ENCODE assay signal across 8 cellular contexts in the genomic region with DNA sequence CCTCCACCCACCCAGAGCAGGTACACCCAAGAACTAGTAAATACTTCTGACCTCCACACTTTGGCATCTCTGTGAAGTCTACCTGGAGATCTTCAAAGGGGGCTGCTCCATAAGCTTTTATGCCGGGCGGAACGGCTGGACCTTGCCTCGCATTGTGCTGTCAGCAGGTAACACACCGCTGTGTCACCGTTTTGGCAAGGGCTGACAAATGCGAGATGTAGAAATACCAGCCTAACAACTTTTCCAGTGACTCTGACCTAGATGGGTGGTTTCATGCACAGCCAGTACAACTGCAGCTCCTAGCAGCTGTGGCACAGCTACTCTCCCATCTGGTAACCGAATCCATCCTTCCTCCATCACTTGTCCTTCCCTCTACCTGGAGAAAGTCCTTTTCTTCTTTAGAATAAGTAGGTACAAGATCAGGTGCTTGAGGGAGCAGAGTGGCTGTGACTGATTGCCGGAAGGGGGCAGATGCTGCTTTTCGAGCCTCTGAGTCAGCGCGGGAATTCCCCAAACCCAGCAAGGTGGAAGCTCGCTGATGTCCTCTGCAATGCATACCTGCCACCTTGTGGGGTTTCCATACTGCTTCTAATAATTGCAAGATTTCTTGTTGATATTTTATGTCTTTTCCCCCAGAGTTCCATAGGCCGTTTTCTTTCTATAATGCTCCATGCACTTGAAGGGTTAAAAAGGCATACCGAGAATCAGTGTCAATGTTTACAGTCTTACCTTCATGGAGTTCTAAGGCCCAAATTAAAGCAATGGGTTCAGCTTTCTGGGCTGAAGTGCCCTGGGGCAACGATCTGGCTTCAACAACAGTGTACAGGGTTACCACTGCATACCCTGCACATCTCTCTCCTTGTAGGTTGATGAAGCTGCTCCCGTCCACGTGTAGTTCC. TPM values are rescaled to one million over a fixed set of nuclear protein-coding genes. Genes with fewer than 3 reads are reported as not detected.
DNase-seq lines count a peak whose midpoint lies in the region; ATAC-seq, FAIRE-seq and TF ChIP-seq lines count a peak whose summit lies in the region.
"Not testable (repeated sequence)": the region's sequence is repeated elsewhere in the genome, so short reads cannot be mapped to it uniquely, and the experiment has no call there.

No MANE protein-coding gene starts in this region.

- H3K9me3 ChIP-seq in H1 (ENCODE audit: insufficient read depth in 2 of 2, low read depth in 1 of 2, low read length in 1 of 2), result not testable (repeated sequence)

- peak overlapping the region in 1 of 10 donors; percentile 24 for H3K27ac Mint-ChIP-seq in naive thymus-derived CD8-positive, alpha-beta T cell

- H4K91ac ChIP-seq in H1 (replicated peaks; ENCODE audit: insufficient read length, low read length), result not testable (repeated sequence)

- peaks cover 5 to 17% (median 8%) of the 10 kb centered on the region in 4 experiments for H3K4me1 ChIP-seq in H1 (replicated peaks in 1 of 4; ENCODE audit: control insufficient read depth in 3 of 4, insufficient read depth in 4 of 4, low read length in 3 of 4)

- peak overlapping the region; percentile 80; the same call in 1 of the 2 replicates for H2BK20ac ChIP-seq in H1 (ENCODE audit: low read length)

- not testable (repeated sequence) for H2AK5ac ChIP-seq in H1 (ENCODE audit: low read depth, low read length)

- not testable (repeated sequence) for H3K79me1 ChIP-seq in H1 (ENCODE audit: low read depth, low read length)

- H4K20me1 ChIP-seq in H1 (replicated peaks in 1 of 2; ENCODE audit: control insufficient read depth in 1 of 2, insufficient read depth in 2 of 2, low read length in 2 of 2), result not testable (repeated sequence)

- not testable (repeated sequence) for H3K27ac ChIP-seq in H1 (ENCODE audit: low read depth, low read length)

- not testable (repeated sequence) for H3K9me3 Mint-ChIP-seq in naive thymus-derived CD8-positive, alpha-beta T cell

- not testable (repeated sequence) for H4K5ac ChIP-seq in H1 (ENCODE audit: insufficient read length, low read depth, low read length)

- H3K79me2 ChIP-seq in H1 (ENCODE audit: control insufficient read depth in 1 of 2, insufficient read depth in 2 of 2, low read length in 2 of 2), result not testable (repeated sequence)

- not testable (repeated sequence) for H3K4ac ChIP-seq in H1 (replicated peaks; ENCODE audit: insufficient read length, low read depth, low read length)

- not testable (repeated sequence) for H3K27me3 ChIP-seq in H1 (replicated peaks in 1 of 4; ENCODE audit: control insufficient read depth in 3 of 4, extremely low read depth in 1 of 4, insufficient read depth in 3 of 4, low read length in 3 of 4)

- H3K9ac ChIP-seq in H1 (replicated peaks in 1 of 4; ENCODE audit: extremely low read depth in 1 of 4, low read depth in 3 of 4, low read length in 3 of 4), result not testable (repeated sequence)

- peak; percentile 30 to 37 for TF ChIP-seq RAD21 in H1 (IDR thresholded peaks at IDR 0.05 in 1 of 2, conservative IDR thresholded peaks at IDR 0.05 in 1 of 2; ENCODE audit: low read depth in 2 of 2, low read length in 2 of 2)

- H2BK12ac ChIP-seq in H1 (ENCODE audit: low read depth, low read length), result 0 out of 2 replicates have a peak overlapping the region, but pooled peaks have one; percentile 60

- H3K23ac ChIP-seq in H1 (ENCODE audit: insufficient read length), result not testable (repeated sequence)

- POLR2A ChIA-PET in H1 (lab: Charles Lee; ENCODE audit: partially characterized antibody), result interaction anchor here (1.6 kb wide), 2 partner anchors 9 to 79 kb away, joined by 4 to 8 read pairs; no protein-coding TSS in a partner anchor
- POLR2A ChIA-PET in naive thymus-derived CD8-positive, alpha-beta T cell (lab: Charles Lee), result not testable (repeated sequence)

- not testable (repeated sequence) for H3K36me3 Mint-ChIP-seq in naive thymus-derived CD8-positive, alpha-beta T cell

- H3K4me1 Mint-ChIP-seq in naive thymus-derived CD8-positive, alpha-beta T cell, result peaks cover 0 to 35% (median 14%) of the 10 kb centered on the region in 4 donors

- H4K8ac ChIP-seq in H1 (ENCODE audit: extremely low read depth, insufficient read depth, low read length), result not testable (repeated sequence)

- in situ Hi-C loops in ACHN (cut with HindIII; ENCODE audit: low pct_ligation_motif_present, low pct_unique_long_range_greater_than_20kb, low sequenced_read_pairs) (loop anchor here (5.0 kb wide), 1 partner anchor 84 kb away; no protein-coding TSS in a partner anchor), GM13976 (cut with MboI; ENCODE audit: low sequenced_read_pairs, unreplicated experiment) (loop anchor here (5.0 kb wide), 1 partner anchor 84 kb away; no protein-coding TSS in a partner anchor)

- not testable (repeated sequence) for H2BK5ac ChIP-seq in H1 (ENCODE audit: low read depth, low read length)

- peak overlapping the region in 1 of 2 experiments; percentile 31; a peak in 1 of 4 replicates for H3K4me2 ChIP-seq in H1 (ENCODE audit: insufficient read depth in 1 of 2, low read depth in 2 of 2, low read length in 2 of 2)

- peak in 1 of 2 donors; percentile 43 for ATAC-seq in naive thymus-derived CD8-positive, alpha-beta T cell

- 57% methylated on average over 18 of the region's 18 CpGs; no CpG with 5 or more reads in 1 of the 2 experiments for WGBS in H1 (ENCODE audit: extremely low coverage in 1 of 2, insufficient coverage in 1 of 2, insufficient read length in 1 of 2, insufficient replicate concordance in 2 of 2, low coverage in 1 of 2, low lambda C conversion rate in 2 of 2, missing lambda C conversion rate in 1 of 2), 2 experiments

- H3K14ac ChIP-seq in H1 (ENCODE audit: insufficient read length), result not testable (repeated sequence)

- not testable (repeated sequence) for H3K36me3 ChIP-seq in H1 (ENCODE audit: control insufficient read depth in 2 of 4, insufficient read depth in 4 of 4, low read length in 3 of 4)

- not testable (repeated sequence) for H3K56ac ChIP-seq in H1 (replicated peaks; ENCODE audit: insufficient read length, low read depth, low read length)

- not testable (repeated sequence) for H3K4me3 Mint-ChIP-seq in naive thymus-derived CD8-positive, alpha-beta T cell

- not testable (repeated sequence) for H3K4me3 ChIP-seq in H1 (ENCODE audit: extremely low read depth in 1 of 4, insufficient read depth in 2 of 4, low read depth in 3 of 4, low read length in 4 of 4)

- not testable (repeated sequence) for H3K18ac ChIP-seq in H1 (ENCODE audit: extremely low read depth, low read length)

- DNase-seq in ACHN (peak; percentile 56), NCI-H526 (lab: John Stamatoyannopoulos, UW) (peak; percentile 15 to 27)
- DNase-seq in GM13976 (ENCODE audit: low spot score); H1 (ENCODE audit: low read depth in 1 of 2, low spot score in 2 of 2): not testable (repeated sequence)
- DNase-seq in activated CD4-positive, CD25-positive, alpha-beta regulatory T cell treated with anti-CD3 and anti-CD28 coated beads, Interleukin-2, amount 50 U/mL, for 16 hours (ENCODE audit: low read depth, low spot score), result peak; percentile 40
- DNase-seq in activated T-cell treated with anti-CD3 and anti-CD28 coated beads, Interleukin-2, amount 50 U/mL, for 48 hours, result peak; percentile 68 to 76
- peak in 9 of 10 donors; percentile 18 to 75 (median 30) for DNase-seq in naive thymus-derived CD8-positive, alpha-beta T cell
- DNase-seq in stimulated activated CD4-positive, alpha-beta T cell treated with anti-CD3 and anti-CD28 coated beads, TNF-alpha, amount 100 ng/mL, for 48 hours (ENCODE audit: low read depth in 3 of 3), result peak; percentile 36 to 48 (median 37)

- CTCF ChIA-PET in H1 (lab: Charles Lee; ENCODE audit: partially characterized antibody), result interaction anchor here (0.7 to 12.6 kb wide), 17 partner anchors 8 to 113 kb away, joined by 3 to 338 read pairs (median 4); partner anchors contain the start of genes ATG101 and NR4A1

- not testable (repeated sequence) for H2BK15ac ChIP-seq in H1 (ENCODE audit: low read length)

- H2AFZ ChIP-seq in H1 (ENCODE audit: low read length), result peak overlapping the region; percentile 12; the same call in 1 of the 2 replicates

- not testable (repeated sequence) for FAIRE-seq in H1 (lab: Jason Lieb, UNC)

- not testable (repeated sequence) for H3K23me2 ChIP-seq in H1 (ENCODE audit: low read depth, low read length)

- peaks cover 2 to 34% (median 7%) of the 10 kb centered on the region in 5 donors for H3K27me3 Mint-ChIP-seq in naive thymus-derived CD8-positive, alpha-beta T cell

- TF ChIP-seq EP300 in H1 (IDR thresholded peaks at IDR 0.05; ENCODE audit: borderline replicate concordance in 1 of 2, low read depth in 2 of 2, low read length in 2 of 2), result not testable (repeated sequence)

- peak; percentile 33 for TF ChIP-seq CTCF in GM13976 (IDR thresholded peaks at IDR 0.05; ENCODE audit: borderline replicate concordance, control extremely low read depth, extremely low read depth, insufficient read depth, missing control alignments)
- peak; percentile 4 to 49 (median 21) for TF ChIP-seq CTCF in H1 (IDR thresholded peaks at IDR 0.05; ENCODE audit: control extremely low read depth in 1 of 3, insufficient read depth in 1 of 3, low read depth in 1 of 3, low read length in 3 of 3)

- not testable (repeated sequence) for H2BK120ac ChIP-seq in H1 (replicated peaks; ENCODE audit: low read depth, low read length)

- not testable (repeated sequence) for TF ChIP-seq POLR2A in H1 (IDR thresholded peaks at IDR 0.05; ENCODE audit: control extremely low read depth in 1 of 2, low read depth in 2 of 2, low read length in 2 of 2)

RNA-seq across cellular contexts. Expression of gene SMIM41, which starts 37.0 kb away (rescaled TPM):
- total RNA-seq in H1 (2021; fragmentation: NEBNext Ultra II Directional; extraction: Animal tissue kit (Norgen Biotek cat#: 25700)), result 0.28 and 0.31 TPM in 2 replicates
- 0.91 and 0.98 TPM in 2 replicates for polyA plus RNA-seq in H1 (2011; rRNA removed)
- 0.66 TPM for polyA plus RNA-seq in H1 (2011; cell fraction: cytosol; rRNA removed)
- polyA plus RNA-seq in H1 (2011; cell fraction: nucleus; rRNA removed), result 0.74 TPM
- polyA plus RNA-seq in H1 (2012, experiment 1 of 2), result 0.20 to 0.56 TPM (median 0.46 TPM) in 3 of 4 replicates, not detected in the other
- polyA plus RNA-seq in H1 (2012, experiment 2 of 2), result 0.42 TPM
- 0.08 TPM for polyA plus RNA-seq in H1 (2013, experiment 1 of 2)
- polyA plus RNA-seq in H1 (2013, experiment 2 of 2), result 0.07 TPM
- 0.54 TPM in 1 of 2 replicates, not detected in the other for polyA minus RNA-seq in H1 (2011; rRNA and poly(A)+ RNA removed)
- not detected for polyA minus RNA-seq in H1 (2011; cell fraction: cytosol; rRNA and poly(A)+ RNA removed)
- 0.70 TPM for polyA minus RNA-seq in H1 (2011; cell fraction: nucleus; rRNA and poly(A)+ RNA removed)
- total RNA-seq in naive thymus-derived CD8-positive, alpha-beta T cell, result not detected
- polyA plus RNA-seq in naive thymus-derived CD8-positive, alpha-beta T cell, result not detected

RNA-seq across cellular contexts. Expression of gene ATG101, which starts 46.7 kb away (rescaled TPM):
- 48.9 and 49.8 TPM in 2 replicates for total RNA-seq in H1 (2021; fragmentation: NEBNext Ultra II Directional; extraction: Animal tissue kit (Norgen Biotek cat#: 25700))
- 55.9 and 64.9 TPM in 2 replicates for polyA plus RNA-seq in H1 (2011; rRNA removed)
- polyA plus RNA-seq in H1 (2011; cell fraction: cytosol; rRNA removed), result 105 TPM
- polyA plus RNA-seq in H1 (2011; cell fraction: nucleus; rRNA removed), result 55.5 TPM
- 46.4 to 65.2 TPM (median 63.9 TPM) in 4 replicates for polyA plus RNA-seq in H1 (2012, experiment 1 of 2)
- polyA plus RNA-seq in H1 (2012, experiment 2 of 2), result 60.3 TPM
- 25.2 TPM for polyA plus RNA-seq in H1 (2013, experiment 1 of 2)
- polyA plus RNA-seq in H1 (2013, experiment 2 of 2), result 27.1 TPM
- 44.4 and 61.4 TPM in 2 replicates for polyA minus RNA-seq in H1 (2011; rRNA and poly(A)+ RNA removed)
- polyA minus RNA-seq in H1 (2011; cell fraction: cytosol; rRNA and poly(A)+ RNA removed), result 20.8 TPM
- 15.7 TPM for polyA minus RNA-seq in H1 (2011; cell fraction: nucleus; rRNA and poly(A)+ RNA removed)
- 10 to 100 TPM; 18.0 to 19.4 TPM for total RNA-seq in naive thymus-derived CD8-positive, alpha-beta T cell
- polyA plus RNA-seq in naive thymus-derived CD8-positive, alpha-beta T cell, result 10 to 100 TPM; 17.6 to 28.8 (median 22.2) TPM
